2 cellular contexts compared by ENCODE assay signal in the genomic region with DNA sequence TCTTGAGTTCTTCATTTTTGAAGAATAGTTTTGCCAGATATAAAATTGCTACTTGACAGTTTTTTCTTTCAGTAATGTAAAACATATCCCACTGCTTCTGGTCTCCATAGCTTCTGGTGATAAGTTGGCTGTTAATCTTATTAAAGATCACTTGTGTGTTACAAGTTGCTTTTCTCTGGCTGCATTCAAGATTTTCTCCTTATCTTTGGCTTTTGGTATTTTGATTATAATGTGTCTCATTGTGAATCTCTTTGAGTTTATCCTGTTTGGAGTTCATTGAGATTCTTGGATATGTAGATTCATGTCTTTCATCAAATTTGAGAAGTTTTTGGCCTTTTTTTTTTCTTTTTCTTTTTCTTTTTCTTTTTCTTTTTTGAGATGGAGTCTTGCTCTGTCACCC.
TF ChIP-seq lines count a peak whose summit lies in the region.

No MANE protein-coding gene starts in this region.

TF ChIP-seq in HEK293, 187 proteins besides CTCF, POLR2A, EP300 and RAD21 (continued from another document):
- TF ChIP-seq ZNF280D (tag by site-specific recombination; IDR thresholded peaks at IDR 0.05): peak; percentile 81

TF ChIP-seq in SK-N-SH treated with all-trans-retinoic acid at 6 μM for 48 hours, 23 proteins besides CTCF, POLR2A, EP300 and RAD21 (continued from another document):
- TF ChIP-seq, protein P1, sequence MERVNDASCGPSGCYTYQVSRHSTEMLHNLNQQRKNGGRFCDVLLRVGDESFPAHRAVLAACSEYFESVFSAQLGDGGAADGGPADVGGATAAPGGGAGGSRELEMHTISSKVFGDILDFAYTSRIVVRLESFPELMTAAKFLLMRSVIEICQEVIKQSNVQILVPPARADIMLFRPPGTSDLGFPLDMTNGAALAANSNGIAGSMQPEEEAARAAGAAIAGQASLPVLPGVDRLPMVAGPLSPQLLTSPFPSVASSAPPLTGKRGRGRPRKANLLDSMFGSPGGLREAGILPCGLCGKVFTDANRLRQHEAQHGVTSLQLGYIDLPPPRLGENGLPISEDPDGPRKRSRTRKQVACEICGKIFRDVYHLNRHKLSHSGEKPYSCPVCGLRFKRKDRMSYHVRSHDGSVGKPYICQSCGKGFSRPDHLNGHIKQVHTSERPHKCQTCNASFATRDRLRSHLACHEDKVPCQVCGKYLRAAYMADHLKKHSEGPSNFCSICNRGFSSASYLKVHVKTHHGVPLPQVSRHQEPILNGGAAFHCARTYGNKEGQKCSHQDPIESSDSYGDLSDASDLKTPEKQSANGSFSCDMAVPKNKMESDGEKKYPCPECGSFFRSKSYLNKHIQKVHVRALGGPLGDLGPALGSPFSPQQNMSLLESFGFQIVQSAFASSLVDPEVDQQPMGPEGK (CRISPR knock-in tag; IDR thresholded peaks at IDR 0.05; ENCODE audit: borderline replicate concordance): no peak
- TF ChIP-seq ZFP30 (CRISPR knock-in tag; IDR thresholded peaks at IDR 0.05) (no peak), ZNF70 (CRISPR knock-in tag; IDR thresholded peaks at IDR 0.05) (no peak), ZNF565 (CRISPR knock-in tag; conservative IDR thresholded peaks at IDR 0.05; ENCODE audit: low read depth) (no peak)
